ENCODE assay signal across 13 cellular contexts in genomic region chr22:40511604-40512003, GRCh38.
DNase-seq lines count a peak whose midpoint lies in the region; ATAC-seq and TF ChIP-seq lines count a peak whose summit lies in the region.
"Had no signal": no experiment of that assay in that cellular context is flagged by ENCODE, and none has a peak within 500 bp of the region (broad histone marks: within the 10 kb centered on the region; RNA-seq: fewer than 3 reads in every experiment).

No MANE protein-coding gene starts in this region.

- ATAC-seq in left lobe of liver: peak; percentile 30
- no peak for ATAC-seq in thoracic aorta (ENCODE audit: insufficient number of reproducible peaks, low FRiP score, low read depth)
- ATAC-seq in HG03108 (IDR thresholded peaks at IDR 0.05; ENCODE audit: unreplicated experiment): no peak

- no peaks in the 10 kb centered on the region for H3K27me3 ChIP-seq in thoracic aorta (replicated peaks; ENCODE audit: insufficient read depth)
- no peaks in the 10 kb centered on the region for H3K27me3 ChIP-seq in CD8-positive, alpha-beta memory T cell (ENCODE audit: insufficient read depth, low read length, poor library complexity, severe bottlenecking)

- H3K27ac Mint-ChIP-seq in CD8-positive, alpha-beta memory T cell: no peak overlapping the region
- H3K27ac Mint-ChIP-seq in CD14-positive monocyte: peak overlapping the region in 3 of 7 donors; percentile 49 to 63 (median 56)
- H3K27ac Mint-ChIP-seq: activated CD4-positive, alpha-beta memory T cell treated with anti-CD3 and anti-CD28 coated beads for 36 hours had no signal

- H3K36me3 Mint-ChIP-seq in CD8-positive, alpha-beta memory T cell: peaks cover 0 to 9% (median 3%) of the 10 kb centered on the region in 3 donors
- H3K36me3 Mint-ChIP-seq in CD14-positive monocyte: peaks cover 9 to 16% of the 10 kb centered on the region in 2 donors
- H3K36me3 Mint-ChIP-seq: activated CD4-positive, alpha-beta memory T cell treated with anti-CD3 and anti-CD28 coated beads for 36 hours had no signal

- H3K27me3 Mint-ChIP-seq in CD8-positive, alpha-beta memory T cell: no peaks in the 10 kb centered on the region
- H3K27me3 Mint-ChIP-seq in CD14-positive monocyte (ENCODE audit: low read depth in 3 of 3): no peaks in the 10 kb centered on the region
- H3K27me3 Mint-ChIP-seq: activated CD4-positive, alpha-beta memory T cell treated with anti-CD3 and anti-CD28 coated beads for 36 hours had no signal

- CTCF ChIA-PET in CD8-positive, alpha-beta memory T cell (lab: Charles Lee): no interaction called here

- no peaks in the 10 kb centered on the region for H3K9me3 Mint-ChIP-seq in CD8-positive, alpha-beta memory T cell
- H3K9me3 Mint-ChIP-seq in CD14-positive monocyte: no peaks in the 10 kb centered on the region
- H3K9me3 Mint-ChIP-seq: activated CD4-positive, alpha-beta memory T cell treated with anti-CD3 and anti-CD28 coated beads for 36 hours had no signal

- no peak for TF ChIP-seq CTCF in thoracic aorta (IDR thresholded peaks at IDR 0.05)
- no peak for TF ChIP-seq CTCF in CD14-positive monocyte (IDR thresholded peaks at IDR 0.05)

- peaks cover 45 to 75% of the 10 kb centered on the region in 2 donors for H3K4me1 ChIP-seq in thoracic aorta (ENCODE audit: control insufficient read depth in 1 of 2, low read depth in 2 of 2)
- H3K4me1 ChIP-seq in CD8-positive, alpha-beta memory T cell (ENCODE audit: insufficient read depth, low read length): no peaks in the 10 kb centered on the region

- no peak overlapping the region for H3K4me3 ChIP-seq in thoracic aorta
- H3K4me3 ChIP-seq in CD8-positive, alpha-beta memory T cell (ENCODE audit: low read length): no peak overlapping the region
- H3K4me3 ChIP-seq: lung had no signal

- peaks cover 0 to 18% (median 8%) of the 10 kb centered on the region in 3 donors for H3K4me1 Mint-ChIP-seq in CD8-positive, alpha-beta memory T cell
- H3K4me1 Mint-ChIP-seq in CD14-positive monocyte: peaks cover 33% of the 10 kb centered on the region

- peak; percentile 56 for DNase-seq in NCI-H446 treated with DMSO at 0.1 percent for 48 hours (lab: John Stamatoyannopoulos, UW)
- DNase-seq in cerebellar cortex (ENCODE audit: low spot score): peak; percentile 49
- no peak for DNase-seq in left lobe of liver (ENCODE audit: low spot score)
- no peak for DNase-seq in thoracic aorta (ENCODE audit: low spot score)
- no peak for DNase-seq in CD8-positive, alpha-beta memory T cell
- DNase-seq in activated CD8-positive, alpha-beta memory T cell treated with anti-CD3 and anti-CD28 coated beads for 24 hours: no peak
- DNase-seq in CD14-positive monocyte (ENCODE audit: low spot score): no peak
- DNase-seq: activated CD4-positive, alpha-beta memory T cell treated with anti-CD3 and anti-CD28 coated beads for 36 hours; KG1; NCI-H345; T-helper 1 cell had no signal

- H3K9me3 ChIP-seq in thoracic aorta: no peaks in the 10 kb centered on the region
- H3K9me3 ChIP-seq in CD8-positive, alpha-beta memory T cell (ENCODE audit: low read length): no peaks in the 10 kb centered on the region

- no peak overlapping the region for H3K4me3 Mint-ChIP-seq in CD8-positive, alpha-beta memory T cell
- H3K4me3 Mint-ChIP-seq in CD14-positive monocyte: no peak overlapping the region
- H3K4me3 Mint-ChIP-seq: activated CD4-positive, alpha-beta memory T cell treated with anti-CD3 and anti-CD28 coated beads for 36 hours had no signal

- H3K27ac ChIP-seq in thoracic aorta: peak overlapping the region; percentile 67 to 82
- no peak overlapping the region for H3K27ac ChIP-seq in CD8-positive, alpha-beta memory T cell (ENCODE audit: low read depth, low read length)

- no peaks in the 10 kb centered on the region for H3K36me3 ChIP-seq in thoracic aorta
- no peaks in the 10 kb centered on the region for H3K36me3 ChIP-seq in CD8-positive, alpha-beta memory T cell (ENCODE audit: insufficient read depth, low read length)

- intact Hi-C loops in CD14-positive monocyte (cut with micrococcal nuclease): no loop called here

- POLR2A ChIA-PET in CD8-positive, alpha-beta memory T cell (lab: Charles Lee): no interaction called here

Comparison
In these comparisons a context has a peak if more than half of its experiments do, and no peak if none do; other contexts are left out.
1. DNase-seq: peak in NCI-H446 treated with DMSO at 0.1 percent for 48 hours (single experiment) and cerebellar cortex (single experiment); none in left lobe of liver (single experiment), thoracic aorta (single experiment), CD8-positive, alpha-beta memory T cell (0 of 5), activated CD8-positive, alpha-beta memory T cell treated with anti-CD3 and anti-CD28 coated beads for 24 hours (single experiment) and CD14-positive monocyte (single experiment).